ENCODE assay signal across 20 cellular contexts in genomic region chr1:168373869-168374268, GRCh38.
DNase-seq lines count a peak whose midpoint lies in the region; ATAC-seq lines count a peak whose summit lies in the region.
"Had no signal": no experiment of that assay in that cellular context is flagged by ENCODE, and none has a peak within 500 bp of the region (broad histone marks: within the 10 kb centered on the region; RNA-seq: fewer than 3 reads in every experiment).

No MANE protein-coding gene starts in this region.

- ATAC-seq in GM21447 (IDR thresholded peaks at IDR 0.05; ENCODE audit: unreplicated experiment) (no peak), GM18861 (IDR thresholded peaks at IDR 0.05; ENCODE audit: unreplicated experiment) (no peak), HG03442 (IDR thresholded peaks at IDR 0.05; ENCODE audit: unreplicated experiment) (no peak)
- ATAC-seq: activated CD8-positive, alpha-beta T cell treated with anti-CD3 and anti-CD28 coated beads, Interleukin-2, amount 10 ng/mL, durations not matched to agents 7 days and 5 days; gastrocnemius medialis; stimulated activated naive CD8-positive, alpha-beta T cell treated with anti-CD3 and anti-CD28 coated beads, Interleukin-15, amount 100 ng/mL, for 72 hours had no signal

- peak; percentile 79 for DNase-seq in Ammon's horn (ENCODE audit: low spot score)
- peak; percentile 64 for DNase-seq in NCI-H226
- DNase-seq in cerebellar cortex (ENCODE audit: low spot score): peak; percentile 45
- DNase-seq in occipital lobe (lab: John Stamatoyannopoulos, UW): peak; percentile 71
- DNase-seq in dedifferentiated amniotic fluid mesenchymal stem cell (ENCODE audit: extremely low spot score): no peak
- DNase-seq: activated CD4-positive, CD25-positive, alpha-beta regulatory T cell; activated CD8-positive, alpha-beta T cell treated with anti-CD3 and anti-CD28 coated beads, Interleukin-2, amount 10 ng/mL, durations not matched to agents 7 days and 5 days; activated T-cell treated with anti-CD3 and anti-CD28 coated beads, Interleukin-2, amount 50 U/mL, for 24 hours; amniotic stem cell; gastrocnemius medialis; NCI-H1436 treated with DMSO at 0.1 percent for 48 hours; NCI-H2171; NCI-H526; stimulated activated CD4-positive, alpha-beta T cell treated with anti-CD3 and anti-CD28 coated beads, Interleukin-12 subunit alpha, Interleukin-12 subunit beta, amount 100 ng/mL, for 4 hours; stimulated activated naive CD8-positive, alpha-beta T cell treated with anti-CD3 and anti-CD28 coated beads, Interleukin-15, amount 100 ng/mL, for 72 hours; T1000; transverse colon had no signal
